Comparison of ENCODE assay signal across 3 cellular contexts in genomic region chrX:10744011-10744410, GRCh38.
TF ChIP-seq lines count a peak whose summit lies in the region.

No MANE protein-coding gene starts in this region.

TF ChIP-seq in SK-N-SH, 30 proteins besides CTCF, POLR2A, EP300 and RAD21:
- TF ChIP-seq POLR2AphosphoS5 (IDR thresholded peaks at IDR 0.05; ENCODE audit: low read depth, low read length): no peak
- peak; percentile 65 for TF ChIP-seq GATA2 (CRISPR knock-in tag; IDR thresholded peaks at IDR 0.05)

TF ChIP-seq in SK-N-SH treated with all-trans-retinoic acid at 6 μM for 48 hours, 23 proteins besides CTCF, POLR2A, EP300 and RAD21:
- no peak for TF ChIP-seq GLIS3 (CRISPR knock-in tag; IDR thresholded peaks at IDR 0.05)
- TF ChIP-seq ZFP3 (CRISPR knock-in tag; IDR thresholded peaks at IDR 0.05): no peak
- TF ChIP-seq CREB5 (CRISPR knock-in tag; IDR thresholded peaks at IDR 0.05; ENCODE audit: low read depth): no peak
- no peak for TF ChIP-seq RARB (CRISPR knock-in tag; IDR thresholded peaks at IDR 0.05)
- TF ChIP-seq BACH2 (CRISPR knock-in tag; IDR thresholded peaks at IDR 0.05; ENCODE audit: borderline replicate concordance): no peak
- TF ChIP-seq ZFP30 (CRISPR knock-in tag; IDR thresholded peaks at IDR 0.05): no peak
- no peak for TF ChIP-seq TOX (CRISPR knock-in tag; IDR thresholded peaks at IDR 0.05; ENCODE audit: borderline replicate concordance)
- no peak for TF ChIP-seq PPARA (CRISPR knock-in tag; IDR thresholded peaks at IDR 0.05; ENCODE audit: borderline replicate concordance)
- TF ChIP-seq ZC3H10 (CRISPR knock-in tag; IDR thresholded peaks at IDR 0.05): no peak
- no peak for TF ChIP-seq ZNF8 (CRISPR knock-in tag; IDR thresholded peaks at IDR 0.05)
- TF ChIP-seq TSHZ2 (CRISPR knock-in tag; IDR thresholded peaks at IDR 0.05): no peak
- TF ChIP-seq ISL1 (CRISPR knock-in tag; IDR thresholded peaks at IDR 0.05): no peak
- TF ChIP-seq, protein P1, sequence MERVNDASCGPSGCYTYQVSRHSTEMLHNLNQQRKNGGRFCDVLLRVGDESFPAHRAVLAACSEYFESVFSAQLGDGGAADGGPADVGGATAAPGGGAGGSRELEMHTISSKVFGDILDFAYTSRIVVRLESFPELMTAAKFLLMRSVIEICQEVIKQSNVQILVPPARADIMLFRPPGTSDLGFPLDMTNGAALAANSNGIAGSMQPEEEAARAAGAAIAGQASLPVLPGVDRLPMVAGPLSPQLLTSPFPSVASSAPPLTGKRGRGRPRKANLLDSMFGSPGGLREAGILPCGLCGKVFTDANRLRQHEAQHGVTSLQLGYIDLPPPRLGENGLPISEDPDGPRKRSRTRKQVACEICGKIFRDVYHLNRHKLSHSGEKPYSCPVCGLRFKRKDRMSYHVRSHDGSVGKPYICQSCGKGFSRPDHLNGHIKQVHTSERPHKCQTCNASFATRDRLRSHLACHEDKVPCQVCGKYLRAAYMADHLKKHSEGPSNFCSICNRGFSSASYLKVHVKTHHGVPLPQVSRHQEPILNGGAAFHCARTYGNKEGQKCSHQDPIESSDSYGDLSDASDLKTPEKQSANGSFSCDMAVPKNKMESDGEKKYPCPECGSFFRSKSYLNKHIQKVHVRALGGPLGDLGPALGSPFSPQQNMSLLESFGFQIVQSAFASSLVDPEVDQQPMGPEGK (CRISPR knock-in tag; IDR thresholded peaks at IDR 0.05; ENCODE audit: borderline replicate concordance): no peak
- TF ChIP-seq ZNF70 (CRISPR knock-in tag; IDR thresholded peaks at IDR 0.05): no peak
- no peak for TF ChIP-seq OSR1 (CRISPR knock-in tag; IDR thresholded peaks at IDR 0.05)
- TF ChIP-seq ARNTL (CRISPR knock-in tag; IDR thresholded peaks at IDR 0.05; ENCODE audit: borderline replicate concordance, low read depth): no peak
TF ChIP-seq in SK-N-SH treated with all-trans-retinoic acid at 6 μM for 48 hours: peak in this region for 0.

TF ChIP-seq in H1, 55 proteins besides CTCF, POLR2A, EP300 and RAD21:
- no peak for TF ChIP-seq CBX8 (IDR thresholded peaks at IDR 0.05; ENCODE audit: borderline replicate concordance, low read depth, low read length)
- TF ChIP-seq EZH2 (IDR thresholded peaks at IDR 0.05; ENCODE audit: low read depth, low read length, severe bottlenecking): no peak
- TF ChIP-seq CTBP2 (IDR thresholded peaks at IDR 0.05; ENCODE audit: borderline replicate concordance, insufficient read depth, insufficient read length, low read length): no peak
- TF ChIP-seq NANOG (IDR thresholded peaks at IDR 0.05; ENCODE audit: insufficient read depth, low read depth, low read length, poor library complexity, severe bottlenecking): no peak
- TF ChIP-seq YY1 (IDR thresholded peaks at IDR 0.05; ENCODE audit: low read depth, low read length): 0 out of 2 replicates have a peak, but pooled peaks have one; percentile 27
- no peak for TF ChIP-seq JUN (IDR thresholded peaks at IDR 0.05; ENCODE audit: low read depth, low read length)
